In the genomic region with DNA sequence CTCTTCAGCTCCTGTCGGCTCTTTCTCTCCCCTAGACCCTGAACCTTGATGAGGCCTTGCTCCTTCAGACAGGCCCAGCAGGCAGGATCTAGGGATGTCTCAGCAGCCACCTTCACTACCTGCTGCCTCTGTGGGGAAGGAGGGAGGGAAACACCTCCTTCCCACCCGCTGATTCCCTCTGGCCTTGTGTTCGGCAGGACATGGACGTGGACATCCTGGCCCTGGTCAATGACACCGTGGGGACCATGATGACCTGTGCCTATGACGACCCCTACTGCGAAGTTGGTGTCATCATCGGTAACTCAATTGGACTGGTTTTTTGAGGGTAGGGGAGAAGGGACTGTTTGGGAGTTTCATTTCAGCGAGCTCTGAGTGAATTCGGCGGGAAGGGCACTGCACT, we compare ENCODE assay signal across 2 cellular contexts.
TF ChIP-seq lines count a peak whose summit lies in the region.

No MANE protein-coding gene starts in this region.

TF ChIP-seq in IMR-90, 13 proteins besides CTCF, POLR2A, EP300 and RAD21:
- TF ChIP-seq SMC3 (IDR thresholded peaks at IDR 0.05; ENCODE audit: low read depth, low read length), result no peak
- no peak for TF ChIP-seq MXI1 (IDR thresholded peaks at IDR 0.05; ENCODE audit: borderline replicate concordance, low read depth, low read length)
- TF ChIP-seq BHLHE40 (IDR thresholded peaks at IDR 0.05; ENCODE audit: low read depth, low read length), result no peak
- TF ChIP-seq CHD1 (IDR thresholded peaks at IDR 0.05; ENCODE audit: low read depth, low read length), result no peak
- TF ChIP-seq NFE2L2 (IDR thresholded peaks at IDR 0.05; ENCODE audit: low read depth, low read length), result no peak
- no peak for TF ChIP-seq CEBPB (IDR thresholded peaks at IDR 0.05; ENCODE audit: low read depth, low read length)
- TF ChIP-seq MAFK (IDR thresholded peaks at IDR 0.05; ENCODE audit: low read depth, low read length), result no peak
- no peak for TF ChIP-seq RCOR1 (IDR thresholded peaks at IDR 0.05; ENCODE audit: insufficient replicate concordance, low read length)
- TF ChIP-seq, protein P1, sequence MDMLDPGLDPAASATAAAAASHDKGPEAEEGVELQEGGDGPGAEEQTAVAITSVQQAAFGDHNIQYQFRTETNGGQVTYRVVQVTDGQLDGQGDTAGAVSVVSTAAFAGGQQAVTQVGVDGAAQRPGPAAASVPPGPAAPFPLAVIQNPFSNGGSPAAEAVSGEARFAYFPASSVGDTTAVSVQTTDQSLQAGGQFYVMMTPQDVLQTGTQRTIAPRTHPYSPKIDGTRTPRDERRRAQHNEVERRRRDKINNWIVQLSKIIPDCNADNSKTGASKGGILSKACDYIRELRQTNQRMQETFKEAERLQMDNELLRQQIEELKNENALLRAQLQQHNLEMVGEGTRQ (IDR thresholded peaks at IDR 0.05; ENCODE audit: low read depth, low read length), result no peak
- no peak for TF ChIP-seq MAZ (IDR thresholded peaks at IDR 0.05; ENCODE audit: borderline replicate concordance, low read depth, low read length)
- TF ChIP-seq, protein P2, sequence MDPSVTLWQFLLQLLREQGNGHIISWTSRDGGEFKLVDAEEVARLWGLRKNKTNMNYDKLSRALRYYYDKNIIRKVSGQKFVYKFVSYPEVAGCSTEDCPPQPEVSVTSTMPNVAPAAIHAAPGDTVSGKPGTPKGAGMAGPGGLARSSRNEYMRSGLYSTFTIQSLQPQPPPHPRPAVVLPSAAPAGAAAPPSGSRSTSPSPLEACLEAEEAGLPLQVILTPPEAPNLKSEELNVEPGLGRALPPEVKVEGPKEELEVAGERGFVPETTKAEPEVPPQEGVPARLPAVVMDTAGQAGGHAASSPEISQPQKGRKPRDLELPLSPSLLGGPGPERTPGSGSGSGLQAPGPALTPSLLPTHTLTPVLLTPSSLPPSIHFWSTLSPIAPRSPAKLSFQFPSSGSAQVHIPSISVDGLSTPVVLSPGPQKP (IDR thresholded peaks at IDR 0.05; ENCODE audit: borderline replicate concordance, low read depth, low read length), result no peak

TF ChIP-seq in H1, 55 proteins besides CTCF, POLR2A, EP300 and RAD21:
- TF ChIP-seq SP2 (IDR thresholded peaks at IDR 0.05; ENCODE audit: low read length) (no peak), CHD2 (IDR thresholded peaks at IDR 0.05; ENCODE audit: low read length) (no peak), SIN3A (conservative IDR thresholded peaks at IDR 0.05 in 1 of 2, IDR thresholded peaks at IDR 0.05 in 1 of 2; ENCODE audit: low read depth in 1 of 2, low read length in 2 of 2) (no peak)
